Comparison of ENCODE assay signal across 8 cellular contexts in the genomic region with DNA sequence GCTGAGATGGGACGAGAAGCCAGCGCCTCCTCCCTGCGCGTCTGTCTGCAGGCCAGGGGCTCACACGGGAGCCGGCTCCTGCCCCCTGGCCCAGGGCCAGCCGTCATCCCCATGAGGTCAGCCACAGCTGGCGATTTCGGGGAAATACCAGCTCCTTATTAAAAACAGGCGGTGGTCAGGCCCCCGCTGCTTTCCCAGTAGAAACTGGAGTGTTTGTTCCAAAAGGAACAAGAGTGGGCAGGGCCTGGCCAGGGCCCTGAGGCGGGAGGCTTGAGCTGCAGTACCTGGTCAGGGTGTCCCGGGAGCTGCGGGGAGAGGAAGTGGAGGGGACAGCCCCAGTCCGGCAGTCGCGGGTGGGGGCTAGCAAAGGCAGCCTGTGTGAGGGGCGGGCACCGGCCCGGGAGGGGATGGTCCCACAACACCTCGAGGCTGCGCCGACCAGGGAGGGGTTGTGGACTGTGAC. TPM values are rescaled to one million over a fixed set of nuclear protein-coding genes. Genes with fewer than 3 reads are reported as not detected.
A peak's percentile ranks its signal among the peaks of the same experiment; 100 is the strongest.
DNase-seq lines count a peak whose midpoint lies in the region; ATAC-seq, FAIRE-seq and TF ChIP-seq lines count a peak whose summit lies in the region.

No MANE protein-coding gene starts in this region.

- H3K27me3 ChIP-seq in muscle layer of duodenum (ENCODE audit: low read depth, low read length) = no peaks in the 10 kb centered on the region

- peaks cover 5 to 13% of the 10 kb centered on the region in 2 donors for H3K9me3 ChIP-seq in muscle layer of duodenum (ENCODE audit: control insufficient read depth in 1 of 2, low read length in 2 of 2)

- H3K4me1 ChIP-seq in muscle layer of duodenum (ENCODE audit: control insufficient read depth in 1 of 2, insufficient read depth in 2 of 2, low read length in 2 of 2) = peaks cover 0 to 13% of the 10 kb centered on the region in 2 donors

- H3K4me3 ChIP-seq in muscle layer of duodenum (ENCODE audit: low read depth in 1 of 2, low read length in 2 of 2) = peak overlapping the region; percentile 52 to 69

- FAIRE-seq in GM12892 (lab: Jason Lieb, UNC) = peak; percentile 81

- H3K36me3 ChIP-seq in muscle layer of duodenum (ENCODE audit: control insufficient read depth in 1 of 2, insufficient read depth in 2 of 2, low read length in 2 of 2) = no peaks in the 10 kb centered on the region

- ATAC-seq in HG02610 (IDR thresholded peaks at IDR 0.05; ENCODE audit: unreplicated experiment) = peak; percentile 56
- peak; percentile 60 for ATAC-seq in esophagus mucosa

- DNase-seq in GM12892 (ENCODE audit: insufficient read length) (no peak), SHP77 (lab: John Stamatoyannopoulos, UW) (peak; percentile 58 to 66), NCI-H526 (lab: John Stamatoyannopoulos, UW) (no peak), NAMALWA (ENCODE audit: low spot score) (no peak), DMS79 treated with DMSO at 0.1 percent for 48 hours (lab: John Stamatoyannopoulos, UW) (no peak)

- no peak for TF ChIP-seq POLR2A in GM12892 (IDR thresholded peaks at IDR 0.05; ENCODE audit: low read depth, low read length)

- no peak overlapping the region for H3K27ac ChIP-seq in muscle layer of duodenum (ENCODE audit: low read length)

RNA-seq across cellular contexts. Expression of gene MYL3, which starts 17.8 kb away (rescaled TPM):
- polyA plus RNA-seq in GM12892 (2012; ENCODE audit: missing spikeins) = 0.47 TPM
- 0.36 TPM for total RNA-seq in esophagus mucosa

RNA-seq across cellular contexts. Expression of gene PTH1R, which starts 32.1 kb away (rescaled TPM):
- not detected for polyA plus RNA-seq in GM12892 (2012; ENCODE audit: missing spikeins)
- 0.28 TPM for total RNA-seq in esophagus mucosa

Comparison
In these comparisons a context has a peak if more than half of its experiments do, and no peak if none do; other contexts are left out.
1. DNase-seq: peak in SHP77 (2 of 2); none in GM12892 (single experiment), NCI-H526 (0 of 2), NAMALWA (single experiment) and DMS79 treated with DMSO at 0.1 percent for 48 hours (single experiment).